Comparison of ENCODE assay signal across 11 cellular contexts in genomic region chr3:196260784-196261183, GRCh38. TPM values are rescaled to one million over a fixed set of nuclear protein-coding genes. Genes with fewer than 3 reads are reported as not detected.
"Had no signal": no experiment of that assay in that cellular context is flagged by ENCODE, and none has a peak within 500 bp of the region (broad histone marks: within the 10 kb centered on the region; RNA-seq: fewer than 3 reads in every experiment).

No MANE protein-coding gene starts in this region.

- H3K9ac ChIP-seq: KMS-11 had no signal

- H3K27ac ChIP-seq: HL-60, KMS-11 had no signal

- H3K9me3 ChIP-seq: HAP-1 had no signal

- DNase-seq: H7, IMR-90, KBM-7 had no signal

- H3K4me2 ChIP-seq: GM23338, KMS-11 had no signal

- H2AFZ ChIP-seq: GM23338 had no signal

- FAIRE-seq: H1, HTR-8/SVneo had no signal

- H3K4me3 ChIP-seq: GM23338, HAP-1 had no signal

- H3K4me3 Mint-ChIP-seq: GM23338 had no signal

- ATAC-seq: GM23338, HCT116 had no signal

- H3K27ac Mint-ChIP-seq: GM23338 had no signal

RNA-seq across cellular contexts. Expression of gene SLC51A, which starts 44.5 kb away (rescaled TPM):
- total RNA-seq: HT-29, IMR-90 had no signal
- polyA plus RNA-seq: IMR-90 had no signal

RNA-seq across cellular contexts. Expression of gene ZDHHC19, which starts 49.6 kb away (rescaled TPM):
- total RNA-seq: H7, HT-29, IMR-90 had no signal
